In the genomic region with DNA sequence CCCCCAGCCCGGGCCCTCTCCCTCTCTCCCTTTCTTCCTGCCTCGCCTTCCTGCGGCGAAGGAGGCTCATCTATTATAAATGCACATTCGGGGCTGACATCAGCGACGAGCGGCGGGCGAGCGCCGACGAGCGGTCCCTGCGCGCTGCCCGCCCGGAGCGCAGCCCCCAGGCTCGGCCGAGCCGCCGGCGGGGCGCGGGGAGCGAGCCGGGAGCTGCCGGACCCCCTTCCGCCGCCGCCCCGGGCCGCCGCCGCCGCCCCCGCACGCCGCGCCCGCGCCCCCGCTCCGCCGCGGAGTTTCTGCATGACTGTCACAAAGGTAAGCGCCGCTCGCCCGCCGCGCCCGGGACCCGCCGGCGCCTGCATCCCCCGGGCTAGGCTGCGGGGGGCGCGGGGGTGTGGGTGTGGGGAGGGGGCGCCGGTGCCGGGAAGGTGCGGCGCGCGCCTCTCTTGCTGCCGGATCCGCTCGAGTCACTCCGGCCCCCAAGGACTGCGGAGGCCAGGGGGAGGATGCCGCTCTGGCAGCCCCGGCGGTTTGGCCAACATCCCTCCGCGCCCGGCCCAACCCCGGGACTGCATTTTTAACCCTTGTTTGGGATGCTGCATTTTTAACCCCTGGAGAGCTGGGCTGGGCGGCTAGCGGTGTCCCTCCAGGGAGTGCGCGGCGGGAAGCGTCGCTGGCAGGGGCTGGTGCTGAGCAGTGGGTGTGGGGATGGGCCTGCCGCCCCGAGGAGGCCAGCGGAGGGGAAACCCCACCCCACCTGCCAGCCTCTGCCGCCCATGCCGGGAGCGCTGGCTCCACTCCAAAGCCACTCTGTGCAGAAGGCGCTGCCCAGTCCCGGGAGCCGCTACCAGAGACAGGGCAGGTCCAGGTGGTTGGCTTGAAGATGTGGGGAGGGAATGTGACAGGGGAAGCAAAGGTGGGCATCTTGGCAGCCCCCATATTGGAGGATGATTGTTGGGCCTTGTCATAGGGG, we compare ENCODE assay signal across 7 cellular contexts. TPM values are rescaled to one million over a fixed set of nuclear protein-coding genes. Genes with fewer than 3 reads are reported as not detected.
A peak's percentile ranks its signal among the peaks of the same experiment; 100 is the strongest.
DNase-seq lines count a peak whose midpoint lies in the region; ATAC-seq and TF ChIP-seq lines count a peak whose summit lies in the region.

A gene with protein sequence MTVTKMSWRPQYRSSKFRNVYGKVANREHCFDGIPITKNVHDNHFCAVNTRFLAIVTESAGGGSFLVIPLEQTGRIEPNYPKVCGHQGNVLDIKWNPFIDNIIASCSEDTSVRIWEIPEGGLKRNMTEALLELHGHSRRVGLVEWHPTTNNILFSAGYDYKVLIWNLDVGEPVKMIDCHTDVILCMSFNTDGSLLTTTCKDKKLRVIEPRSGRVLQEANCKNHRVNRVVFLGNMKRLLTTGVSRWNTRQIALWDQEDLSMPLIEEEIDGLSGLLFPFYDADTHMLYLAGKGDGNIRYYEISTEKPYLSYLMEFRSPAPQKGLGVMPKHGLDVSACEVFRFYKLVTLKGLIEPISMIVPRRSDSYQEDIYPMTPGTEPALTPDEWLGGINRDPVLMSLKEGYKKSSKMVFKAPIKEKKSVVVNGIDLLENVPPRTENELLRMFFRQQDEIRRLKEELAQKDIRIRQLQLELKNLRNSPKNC (plus strand): TSS at position 34 of the 976 bp plus-strand sequence. CDS start 270 bp downstream, at position 304.

- 4% methylated on average over 32 of the region's 96 CpGs for WGBS in hepatocyte (ENCODE audit: low lambda C conversion rate, missing lambda C conversion rate)
- WGBS in psoas muscle, 3 donors: 2 to 4% (median 2%) methylated on average over 55 to 96 of the region's 96 CpGs

- H3K4me2 ChIP-seq in hepatocyte: peak within 1 kb of the TSS; percentile 92

- H3K9me2 ChIP-seq in hepatocyte (replicated peaks; ENCODE audit: insufficient read depth): no peaks in the 10 kb centered on the region

- TF ChIP-seq CTCF in hepatocyte (IDR thresholded peaks at IDR 0.05; ENCODE audit: poor library complexity) (no peak), psoas muscle (IDR thresholded peaks at IDR 0.05) (no peak)

- H3K9me3 ChIP-seq in adipocyte (ENCODE audit: control insufficient read depth, low read length) (no peaks in the 10 kb centered on the region), hepatocyte (ENCODE audit: low read depth) (no peaks in the 10 kb centered on the region), psoas muscle (no peaks in the 10 kb centered on the region)

- peak within 1 kb of the TSS; percentile 82 for H3K9ac ChIP-seq in adipocyte (ENCODE audit: low read length)

- intact Hi-C loops in psoas muscle (cut with DNase I): loop anchor here in 1 of 2 donors (5.0 kb wide), 2 partner anchors 63 to 93 kb away; no protein-coding TSS in a partner anchor

- TF ChIP-seq POLR2A in erythroblast (IDR thresholded peaks at IDR 0.05; ENCODE audit: low read length): no peak

- H3K27ac ChIP-seq in hepatocyte: no peak within 1 kb of the TSS
- H3K27ac ChIP-seq in psoas muscle: peak within 1 kb of the TSS; percentile 16

- DNase-seq in ELR (ENCODE audit: low read depth) (peak; percentile 72), NCI-H1694 treated with DMSO at 0.1 percent for 48 hours (lab: John Stamatoyannopoulos, UW) (peak; percentile 24), adipocyte (ENCODE audit: low read depth) (peak; percentile 59), hepatocyte (ENCODE audit: low spot score) (peak; percentile 54), psoas muscle (peak; percentile 68 to 76), erythroblast (lab: John Stamatoyannopoulos, UW) (no peak), NK-92 (lab: John Stamatoyannopoulos, UW; ENCODE audit: unreplicated experiment) (no peak)

- ATAC-seq in psoas muscle: peak in 3 of 4 donors; percentile 10 to 47 (median 32)

- H3K27me3 ChIP-seq in adipocyte (replicated peaks; ENCODE audit: control insufficient read depth, insufficient read depth, low read length) (no peaks in the 10 kb centered on the region), hepatocyte (peaks cover 25% of the 10 kb centered on the region), psoas muscle (ENCODE audit: insufficient read depth in 3 of 3, low read length in 2 of 3) (peaks cover 0 to 49% (median 5%) of the 10 kb centered on the region in 3 donors)

- no peaks in the 10 kb centered on the region for H3K79me2 ChIP-seq in hepatocyte

- H3K4me1 ChIP-seq in adipocyte (ENCODE audit: control insufficient read depth, insufficient read depth, low read length) (peaks cover 34% of the 10 kb centered on the region), hepatocyte (ENCODE audit: insufficient read depth) (peaks cover 11% of the 10 kb centered on the region), psoas muscle (peaks cover 11% of the 10 kb centered on the region)

- H4K20me1 ChIP-seq in hepatocyte (ENCODE audit: insufficient read depth, poor library complexity, severe bottlenecking): no peaks in the 10 kb centered on the region

- H3K4me3 ChIP-seq in adipocyte (ENCODE audit: low read length) (peak within 1 kb of the TSS; percentile 84), hepatocyte (peak within 1 kb of the TSS; percentile 77), psoas muscle (peak within 1 kb of the TSS; percentile 71)

- H3K36me3 ChIP-seq in adipocyte (ENCODE audit: control insufficient read depth, insufficient read depth, low read length, severe bottlenecking) (no peaks in the 10 kb centered on the region), hepatocyte (replicated peaks; ENCODE audit: insufficient read depth, low read depth) (no peaks in the 10 kb centered on the region), psoas muscle (ENCODE audit: insufficient read depth in 1 of 2, low read depth in 1 of 2) (no peaks in the 10 kb centered on the region)

- H2AFZ ChIP-seq in hepatocyte: peak within 1 kb of the TSS; percentile 77

RNA-seq across cellular contexts. Expression of the gene that starts here (rescaled TPM):
- total RNA-seq in hepatocyte: 1.2 and 2.9 TPM in 2 replicates
- 4.6 and 5.1 TPM in 2 replicates for polyA plus RNA-seq in hepatocyte
- 1 to 10 TPM; 1.4 to 3.0 (median 2.2) TPM for total RNA-seq in psoas muscle
- polyA plus RNA-seq in psoas muscle: 1 to 10 TPM; 1.1 to 3.2 (median 1.2) TPM

Comparison
In these comparisons a context has a peak if more than half of its experiments do, and no peak if none do; other contexts are left out.
1. DNase-seq: peak in ELR (single experiment), NCI-H1694 treated with DMSO at 0.1 percent for 48 hours (single experiment), adipocyte (single experiment), hepatocyte (single experiment) and psoas muscle (2 of 2); none in erythroblast (0 of 2) and NK-92 (single experiment).
2. Peak in every context shown above with its lines, with median percentiles within 50 percentile points of each other: H3K4me3 ChIP-seq.